Comparison of ENCODE assay signal across 24 cellular contexts in genomic region chr3:19573644-19574043, GRCh38.
"Had no signal": no experiment of that assay in that cellular context is flagged by ENCODE, and none has a peak within 500 bp of the region (broad histone marks: within the 10 kb centered on the region; RNA-seq: fewer than 3 reads in every experiment).

No MANE protein-coding gene starts in this region.

- H3K36me3 Mint-ChIP-seq: mesothelial cell of epicardium; natural killer cell; stimulated activated memory B cell treated with anti-CD40 and anti-IgM and Interleukin-4, amounts not matched to agents 10 μg/mL and 1 μg/mL and 100 μg/mL, for 72 hours; type B pancreatic cell had no signal

- H3K4me3 Mint-ChIP-seq: mesothelial cell of epicardium; naive B cell; natural killer cell; nephron progenitor cell; stimulated activated memory B cell treated with anti-CD40 and anti-IgM and Interleukin-4, amounts not matched to agents 10 μg/mL and 1 μg/mL and 100 μg/mL, for 72 hours; stimulated activated naive CD8-positive, alpha-beta T cell treated with anti-CD3 and anti-CD28 coated beads, Interleukin-15, amount 100 ng/mL, for 72 hours; type B pancreatic cell had no signal

- DNase-seq: islet precursor cell; left ventricle myocardium inferior; mesendoderm; naive B cell; natural killer cell; nephron progenitor cell; ovary; right lobe of liver; stimulated activated CD4-positive, alpha-beta T cell treated with anti-CD3 and anti-CD28 coated beads, Interleukin-1b, Interleukin-23, amount 100 ng/mL, for 48 hours; stimulated activated CD4-positive, alpha-beta T cell treated with anti-CD3 and anti-CD28 coated beads, Interleukin-2, amount 100 ng/mL, for 48 hours; stimulated activated CD4-positive, alpha-beta T cell treated with anti-CD3 and anti-CD28 coated beads, Interleukin-4, amount 100 ng/mL, for 4 hours; stimulated activated CD8-positive, alpha-beta memory T cell treated with anti-CD3 and anti-CD28 coated beads, Interleukin-4, amount 100 ng/mL, for 48 hours; stimulated activated naive CD4-positive, alpha-beta T cell treated with Interleukin-2 at 50 U/mL for 16 hours; stimulated activated naive CD8-positive, alpha-beta T cell treated with anti-CD3 and anti-CD28 coated beads, Interleukin-15, amount 100 ng/mL, for 72 hours; substantia nigra; uterus had no signal

- H3K27ac Mint-ChIP-seq: mesothelial cell of epicardium; naive B cell; natural killer cell; nephron progenitor cell; progenitor cell of endocrine pancreas; stimulated activated memory B cell treated with anti-CD40 and anti-IgM and Interleukin-4, amounts not matched to agents 10 μg/mL and 1 μg/mL and 100 μg/mL, for 72 hours; stimulated activated naive CD8-positive, alpha-beta T cell treated with anti-CD3 and anti-CD28 coated beads, Interleukin-15, amount 100 ng/mL, for 72 hours; type B pancreatic cell had no signal

- H3K27ac ChIP-seq: left ventricle myocardium inferior, ovary, right atrium auricular region, right lobe of liver, tibial nerve, uterus had no signal

- H3K27me3 ChIP-seq: ovary, right atrium auricular region, right lobe of liver, tibial nerve, uterus had no signal

- H3K27me3 Mint-ChIP-seq: naive B cell; progenitor cell of endocrine pancreas; stimulated activated memory B cell treated with anti-CD40 and anti-IgM and Interleukin-4, amounts not matched to agents 10 μg/mL and 1 μg/mL and 100 μg/mL, for 72 hours; stimulated activated naive CD8-positive, alpha-beta T cell treated with anti-CD3 and anti-CD28 coated beads, Interleukin-15, amount 100 ng/mL, for 72 hours; type B pancreatic cell had no signal

- H3K4me1 Mint-ChIP-seq: mesothelial cell of epicardium; natural killer cell; nephron progenitor cell; stimulated activated naive CD8-positive, alpha-beta T cell treated with anti-CD3 and anti-CD28 coated beads, Interleukin-15, amount 100 ng/mL, for 72 hours had no signal

- H3K4me2 ChIP-seq: smooth muscle cell had no signal

- H3K4me3 ChIP-seq: left ventricle myocardium inferior, lung, ovary, right atrium auricular region, right lobe of liver, smooth muscle cell, tibial nerve, uterus had no signal

- H3K9me3 ChIP-seq: left ventricle myocardium inferior, ovary, right atrium auricular region, right lobe of liver, tibial nerve, uterus had no signal

- ATAC-seq: natural killer cell; right lobe of liver; stimulated activated memory B cell treated with anti-CD40 and anti-IgM and Interleukin-4, amounts not matched to agents 10 μg/mL and 1 μg/mL and 100 μg/mL, for 72 hours; stimulated activated naive CD8-positive, alpha-beta T cell treated with anti-CD3 and anti-CD28 coated beads, Interleukin-15, amount 100 ng/mL, for 72 hours had no signal

- H3K9me3 Mint-ChIP-seq: stimulated activated memory B cell treated with anti-CD40 and anti-IgM and Interleukin-4, amounts not matched to agents 10 μg/mL and 1 μg/mL and 100 μg/mL, for 72 hours; type B pancreatic cell had no signal

- H3K36me3 ChIP-seq: left ventricle myocardium inferior, ovary, right atrium auricular region, right lobe of liver, tibial nerve, uterus had no signal
